In the genomic region with DNA sequence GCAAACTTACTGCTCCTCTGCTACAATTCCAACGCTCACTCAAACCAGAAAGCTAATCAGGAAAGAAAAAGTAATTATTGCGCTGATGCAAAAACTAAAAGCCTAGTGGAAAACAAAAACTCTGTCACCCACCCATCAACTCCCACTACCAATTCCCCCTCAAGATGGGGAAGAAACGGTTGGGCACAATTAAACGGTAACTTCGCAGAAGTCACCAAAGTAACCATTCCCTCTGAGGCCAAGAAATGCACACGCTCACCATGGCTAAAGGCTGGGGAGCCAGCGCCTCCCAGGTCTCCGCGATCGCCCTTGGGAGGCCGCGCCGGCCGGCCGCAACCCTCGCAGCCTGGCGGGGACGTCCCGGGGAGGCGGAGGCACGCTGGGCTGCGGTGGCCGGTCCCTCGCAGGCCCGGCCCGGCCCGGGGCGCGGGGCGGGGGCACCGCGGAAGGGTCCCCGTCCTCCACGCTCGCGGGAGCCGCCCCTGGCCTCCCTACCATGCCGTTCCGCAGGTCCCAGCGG, we compare ENCODE assay signal across 1 cellular context.
TF ChIP-seq lines count a peak whose summit lies in the region.

No MANE protein-coding gene starts in this region.

TF ChIP-seq in HCT116, 20 proteins besides CTCF, POLR2A, EP300 and RAD21:
- TF ChIP-seq ZNF274 (IDR thresholded peaks at IDR 0.05; ENCODE audit: low read depth, low read length) = no peak
- TF ChIP-seq, protein P1, sequence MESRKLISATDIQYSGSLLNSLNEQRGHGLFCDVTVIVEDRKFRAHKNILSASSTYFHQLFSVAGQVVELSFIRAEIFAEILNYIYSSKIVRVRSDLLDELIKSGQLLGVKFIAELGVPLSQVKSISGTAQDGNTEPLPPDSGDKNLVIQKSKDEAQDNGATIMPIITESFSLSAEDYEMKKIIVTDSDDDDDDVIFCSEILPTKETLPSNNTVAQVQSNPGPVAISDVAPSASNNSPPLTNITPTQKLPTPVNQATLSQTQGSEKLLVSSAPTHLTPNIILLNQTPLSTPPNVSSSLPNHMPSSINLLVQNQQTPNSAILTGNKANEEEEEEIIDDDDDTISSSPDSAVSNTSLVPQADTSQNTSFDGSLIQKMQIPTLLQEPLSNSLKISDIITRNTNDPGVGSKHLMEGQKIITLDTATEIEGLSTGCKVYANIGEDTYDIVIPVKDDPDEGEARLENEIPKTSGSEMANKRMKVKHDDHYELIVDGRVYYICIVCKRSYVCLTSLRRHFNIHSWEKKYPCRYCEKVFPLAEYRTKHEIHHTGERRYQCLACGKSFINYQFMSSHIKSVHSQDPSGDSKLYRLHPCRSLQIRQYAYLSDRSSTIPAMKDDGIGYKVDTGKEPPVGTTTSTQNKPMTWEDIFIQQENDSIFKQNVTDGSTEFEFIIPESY (IDR thresholded peaks at IDR 0.05; ENCODE audit: extremely low read depth, insufficient replicate concordance, low read length) = no peak
- no peak for TF ChIP-seq ZFX (IDR thresholded peaks at IDR 0.05)
- no peak for TF ChIP-seq MAX (IDR thresholded peaks at IDR 0.05)
- TF ChIP-seq POLR2AphosphoS5 (IDR thresholded peaks at IDR 0.05; ENCODE audit: low read depth, low read length) = no peak
- no peak for TF ChIP-seq CEBPB (IDR thresholded peaks at IDR 0.05; ENCODE audit: low read depth)
- TF ChIP-seq, protein P2, sequence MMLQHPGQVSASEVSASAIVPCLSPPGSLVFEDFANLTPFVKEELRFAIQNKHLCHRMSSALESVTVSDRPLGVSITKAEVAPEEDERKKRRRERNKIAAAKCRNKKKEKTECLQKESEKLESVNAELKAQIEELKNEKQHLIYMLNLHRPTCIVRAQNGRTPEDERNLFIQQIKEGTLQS (IDR thresholded peaks at IDR 0.05) = no peak
- no peak for TF ChIP-seq EZH2phosphoT487 (IDR thresholded peaks at IDR 0.05; ENCODE audit: borderline replicate concordance)
- TF ChIP-seq, protein P3, sequence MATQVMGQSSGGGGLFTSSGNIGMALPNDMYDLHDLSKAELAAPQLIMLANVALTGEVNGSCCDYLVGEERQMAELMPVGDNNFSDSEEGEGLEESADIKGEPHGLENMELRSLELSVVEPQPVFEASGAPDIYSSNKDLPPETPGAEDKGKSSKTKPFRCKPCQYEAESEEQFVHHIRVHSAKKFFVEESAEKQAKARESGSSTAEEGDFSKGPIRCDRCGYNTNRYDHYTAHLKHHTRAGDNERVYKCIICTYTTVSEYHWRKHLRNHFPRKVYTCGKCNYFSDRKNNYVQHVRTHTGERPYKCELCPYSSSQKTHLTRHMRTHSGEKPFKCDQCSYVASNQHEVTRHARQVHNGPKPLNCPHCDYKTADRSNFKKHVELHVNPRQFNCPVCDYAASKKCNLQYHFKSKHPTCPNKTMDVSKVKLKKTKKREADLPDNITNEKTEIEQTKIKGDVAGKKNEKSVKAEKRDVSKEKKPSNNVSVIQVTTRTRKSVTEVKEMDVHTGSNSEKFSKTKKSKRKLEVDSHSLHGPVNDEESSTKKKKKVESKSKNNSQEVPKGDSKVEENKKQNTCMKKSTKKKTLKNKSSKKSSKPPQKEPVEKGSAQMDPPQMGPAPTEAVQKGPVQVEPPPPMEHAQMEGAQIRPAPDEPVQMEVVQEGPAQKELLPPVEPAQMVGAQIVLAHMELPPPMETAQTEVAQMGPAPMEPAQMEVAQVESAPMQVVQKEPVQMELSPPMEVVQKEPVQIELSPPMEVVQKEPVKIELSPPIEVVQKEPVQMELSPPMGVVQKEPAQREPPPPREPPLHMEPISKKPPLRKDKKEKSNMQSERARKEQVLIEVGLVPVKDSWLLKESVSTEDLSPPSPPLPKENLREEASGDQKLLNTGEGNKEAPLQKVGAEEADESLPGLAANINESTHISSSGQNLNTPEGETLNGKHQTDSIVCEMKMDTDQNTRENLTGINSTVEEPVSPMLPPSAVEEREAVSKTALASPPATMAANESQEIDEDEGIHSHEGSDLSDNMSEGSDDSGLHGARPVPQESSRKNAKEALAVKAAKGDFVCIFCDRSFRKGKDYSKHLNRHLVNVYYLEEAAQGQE (IDR thresholded peaks at IDR 0.05; ENCODE audit: low read depth) = no peak
- no peak for TF ChIP-seq EGR1 (IDR thresholded peaks at IDR 0.05; ENCODE audit: low read depth)
